In the genomic region with DNA sequence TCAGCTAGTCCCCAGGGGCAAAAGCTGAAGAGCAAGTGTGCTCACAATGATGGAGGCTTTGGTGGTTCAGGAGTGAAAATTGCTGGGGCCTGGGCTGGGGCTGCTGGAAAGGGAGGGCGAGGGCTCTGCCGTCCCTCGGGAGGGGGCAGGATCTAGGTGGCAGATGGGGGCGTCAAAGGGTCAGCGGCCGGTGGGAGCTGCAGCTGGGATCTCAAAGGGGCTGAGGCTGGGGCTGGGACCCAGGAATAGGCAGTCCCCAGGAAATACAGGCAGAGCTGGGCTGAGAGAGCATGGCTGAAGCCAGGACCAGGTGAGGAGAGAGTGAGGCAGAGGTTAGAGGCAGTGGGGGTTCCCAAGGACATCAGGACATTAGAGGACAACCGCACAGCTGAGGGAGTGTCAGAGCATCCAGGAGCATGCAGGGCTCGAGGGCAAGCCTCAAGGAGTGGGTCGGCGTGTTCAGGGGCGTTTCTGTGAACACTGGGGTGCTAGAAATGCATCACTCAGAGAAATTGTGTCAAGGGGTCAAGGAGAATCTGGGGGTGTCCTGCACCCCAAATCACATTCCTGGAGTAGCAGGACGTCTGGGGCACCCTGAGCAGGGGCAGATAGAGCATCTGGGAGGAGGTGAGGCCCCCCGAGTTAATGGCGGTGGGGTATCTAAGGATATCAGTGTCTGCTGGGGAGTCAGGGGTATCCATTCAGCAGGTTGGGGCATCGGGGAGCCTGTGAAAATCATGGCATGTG, we compare ENCODE assay signal across 8 cellular contexts. TPM values are rescaled to one million over a fixed set of nuclear protein-coding genes. Genes with fewer than 3 reads are reported as not detected.
DNase-seq lines count a peak whose midpoint lies in the region; ATAC-seq, FAIRE-seq and TF ChIP-seq lines count a peak whose summit lies in the region.

No MANE protein-coding gene starts in this region.

- no peaks in the 10 kb centered on the region for H3K9me3 Mint-ChIP-seq in activated CD4-positive, alpha-beta T cell treated with anti-CD3 and anti-CD28 coated beads, Interleukin-2, amount 10 ng/mL, durations not matched to agents 24 days and 14 days
- no peaks in the 10 kb centered on the region for H3K9me3 Mint-ChIP-seq in astrocyte (ENCODE audit: unreplicated experiment)

- no peaks in the 10 kb centered on the region for H3K27me3 Mint-ChIP-seq in activated CD4-positive, alpha-beta T cell treated with anti-CD3 and anti-CD28 coated beads, Interleukin-2, amount 10 ng/mL, durations not matched to agents 24 days and 14 days
- peaks cover 8% of the 10 kb centered on the region for H3K27me3 Mint-ChIP-seq in astrocyte (ENCODE audit: low read depth, unreplicated experiment)

- H3K4me2 ChIP-seq in astrocyte (ENCODE audit: low read length): peak overlapping the region; percentile 86

- no peak for ATAC-seq in HG03175 (IDR thresholded peaks at IDR 0.05; ENCODE audit: unreplicated experiment)

- H3K4me3 ChIP-seq in astrocyte (ENCODE audit: insufficient read depth, low read depth, low read length) (no peak overlapping the region), small intestine (ENCODE audit: low read depth in 1 of 2, low read length in 2 of 2) (peak overlapping the region in 1 of 2 donors; percentile 52)

- H3K9ac ChIP-seq in astrocyte (ENCODE audit: low read length): peak overlapping the region; percentile 59

- no peak overlapping the region for H2AFZ ChIP-seq in astrocyte (ENCODE audit: low read depth, low read length)

- H3K4me3 Mint-ChIP-seq in activated CD4-positive, alpha-beta T cell treated with anti-CD3 and anti-CD28 coated beads, Interleukin-2, amount 10 ng/mL, durations not matched to agents 24 days and 14 days: peak overlapping the region; percentile 78
- H3K4me3 Mint-ChIP-seq in astrocyte (ENCODE audit: unreplicated experiment): peak overlapping the region; percentile 73

- H3K9me3 ChIP-seq in astrocyte (ENCODE audit: insufficient read depth, low read depth, low read length): no peaks in the 10 kb centered on the region
- no peaks in the 10 kb centered on the region for H3K9me3 ChIP-seq in small intestine (ENCODE audit: control insufficient read depth, low read depth)

- no peaks in the 10 kb centered on the region for H4K20me1 ChIP-seq in astrocyte (ENCODE audit: insufficient read depth, low read length)

- H3K4me1 Mint-ChIP-seq in activated CD4-positive, alpha-beta T cell treated with anti-CD3 and anti-CD28 coated beads, Interleukin-2, amount 10 ng/mL, durations not matched to agents 24 days and 14 days: peaks cover 31% of the 10 kb centered on the region
- H3K4me1 Mint-ChIP-seq in astrocyte (ENCODE audit: low read depth, unreplicated experiment): no peaks in the 10 kb centered on the region

- 50 to 62% (median 62%) methylated on average over 15 of the region's 15 CpGs for WGBS in small intestine, 3 donors

- no peak for FAIRE-seq in astrocyte (lab: Jason Lieb, UNC)
- FAIRE-seq in small intestine (lab: Jason Lieb, UNC): no peak

- peak overlapping the region; percentile 76 for H3K27ac Mint-ChIP-seq in activated CD4-positive, alpha-beta T cell treated with anti-CD3 and anti-CD28 coated beads, Interleukin-2, amount 10 ng/mL, durations not matched to agents 24 days and 14 days
- peak overlapping the region; percentile 47 for H3K27ac Mint-ChIP-seq in astrocyte (ENCODE audit: unreplicated experiment)

- peaks cover 8% of the 10 kb centered on the region for H3K79me2 ChIP-seq in astrocyte (ENCODE audit: insufficient read depth, low read length)

- H3K36me3 Mint-ChIP-seq in activated CD4-positive, alpha-beta T cell treated with anti-CD3 and anti-CD28 coated beads, Interleukin-2, amount 10 ng/mL, durations not matched to agents 24 days and 14 days (ENCODE audit: low read depth): peaks cover 16% of the 10 kb centered on the region
- peaks cover 10% of the 10 kb centered on the region for H3K36me3 Mint-ChIP-seq in astrocyte (ENCODE audit: low read depth, unreplicated experiment)

- intact Hi-C loops in activated CD4-positive, alpha-beta T cell treated with anti-CD3 and anti-CD28 coated beads, Interleukin-2, amount 10 ng/mL, durations not matched to agents 24 days and 14 days (cut with micrococcal nuclease): no loop called here

- H3K36me3 ChIP-seq in astrocyte (ENCODE audit: insufficient read depth, low read length) (no peaks in the 10 kb centered on the region), small intestine (ENCODE audit: control insufficient read depth in 2 of 2, insufficient read depth in 2 of 2, low read length in 2 of 2) (no peaks in the 10 kb centered on the region)

- peaks cover 15% of the 10 kb centered on the region for H3K4me1 ChIP-seq in astrocyte (ENCODE audit: insufficient read depth, low read length)
- H3K4me1 ChIP-seq in small intestine (ENCODE audit: control insufficient read depth in 2 of 2, insufficient read depth in 1 of 2, low read depth in 1 of 2, low read length in 1 of 2): peaks cover 4 to 5% of the 10 kb centered on the region in 2 donors

- no peak for DNase-seq in activated CD4-positive, alpha-beta T cell treated with anti-CD3 and anti-CD28 coated beads, Interleukin-2, amount 10 ng/mL, durations not matched to agents 24 days and 14 days
- no peak for DNase-seq in activated CD4-positive, alpha-beta T cell treated with anti-CD3 and anti-CD28 coated beads for 48 hours
- DNase-seq in astrocyte (ENCODE audit: low read depth) (no peak), NAMALWA (ENCODE audit: low spot score) (no peak), small intestine (no peak)

- H3K27me3 ChIP-seq in astrocyte (ENCODE audit: insufficient read depth, low read length) (no peaks in the 10 kb centered on the region), layer of hippocampus (ENCODE audit: control insufficient read depth, insufficient read depth, low read length) (no peaks in the 10 kb centered on the region), small intestine (ENCODE audit: control insufficient read depth in 2 of 2, insufficient read depth in 2 of 2, low read length in 2 of 2) (no peaks in the 10 kb centered on the region)

- no peak for TF ChIP-seq CTCF in astrocyte (IDR thresholded peaks at IDR 0.05; ENCODE audit: insufficient read depth, low read depth, low read length)

- H3K27ac ChIP-seq in astrocyte (ENCODE audit: low read depth, low read length): no peak overlapping the region
- H3K27ac ChIP-seq in layer of hippocampus (ENCODE audit: low read depth, low read length): peak overlapping the region; percentile 46
- peak overlapping the region; percentile 42 for H3K27ac ChIP-seq in temporal lobe (ENCODE audit: low read depth, low read length)
- no peak overlapping the region for H3K27ac ChIP-seq in small intestine (ENCODE audit: low read depth in 1 of 2, low read length in 1 of 2)

RNA-seq across cellular contexts. Expression of gene SYNE4, which starts 1.2 kb away (rescaled TPM):
- total RNA-seq in activated CD4-positive, alpha-beta T cell treated with anti-CD3 and anti-CD28 coated beads, Interleukin-2, amount 10 ng/mL, durations not matched to agents 24 days and 14 days: 2.2 and 2.9 TPM in 2 replicates
- total RNA-seq in astrocyte (0.53 and 1.1 TPM in 2 replicates), temporal lobe (under 0.01 TPM)
- polyA plus RNA-seq in small intestine: 1 to 10 TPM; 3.0 to 4.1 (median 3.4) TPM

RNA-seq across cellular contexts. Expression of gene ALKBH6, which starts 4.2 kb away (rescaled TPM):
- total RNA-seq in activated CD4-positive, alpha-beta T cell treated with anti-CD3 and anti-CD28 coated beads, Interleukin-2, amount 10 ng/mL, durations not matched to agents 24 days and 14 days: 46.1 and 50.7 TPM in 2 replicates
- total RNA-seq in astrocyte (25.9 and 27.3 TPM in 2 replicates), temporal lobe (7.4 TPM)
- polyA plus RNA-seq in small intestine: 10 to 100 TPM; 14.3 to 19.7 (median 15.1) TPM

RNA-seq across cellular contexts. Expression of gene SDHAF1, which starts 14.8 kb away (rescaled TPM):
- 21.4 and 23.1 TPM in 2 replicates for total RNA-seq in activated CD4-positive, alpha-beta T cell treated with anti-CD3 and anti-CD28 coated beads, Interleukin-2, amount 10 ng/mL, durations not matched to agents 24 days and 14 days
- total RNA-seq in astrocyte (8.8 and 10.9 TPM in 2 replicates), temporal lobe (9.8 TPM)
- polyA plus RNA-seq in small intestine: 10 to 100 TPM; 28.4 to 58.4 (median 44.5) TPM

RNA-seq across cellular contexts. Expression of gene CLIP3, which starts 22.9 kb away (rescaled TPM):
- total RNA-seq in activated CD4-positive, alpha-beta T cell treated with anti-CD3 and anti-CD28 coated beads, Interleukin-2, amount 10 ng/mL, durations not matched to agents 24 days and 14 days: 0.96 and 1.6 TPM in 2 replicates
- 55.4 and 57.4 TPM in 2 replicates for total RNA-seq in astrocyte
- total RNA-seq in temporal lobe: 49.4 TPM
- 1 to 10 TPM in 2 of 3 donors, under 1 TPM in 1; 0.45 to 7.5 (median 1.9) TPM for polyA plus RNA-seq in small intestine

RNA-seq across cellular contexts. Expression of gene THAP8, which starts 44.3 kb away (rescaled TPM):
- 1.5 and 2.0 TPM in 2 replicates for total RNA-seq in activated CD4-positive, alpha-beta T cell treated with anti-CD3 and anti-CD28 coated beads, Interleukin-2, amount 10 ng/mL, durations not matched to agents 24 days and 14 days
- total RNA-seq in astrocyte (5.0 and 6.0 TPM in 2 replicates), temporal lobe (2.2 TPM)
- polyA plus RNA-seq in small intestine: 1 to 10 TPM; 5.3 to 6.9 (median 6.2) TPM

Comparison
In these comparisons a context has a peak if more than half of its experiments do, and no peak if none do; other contexts are left out.
1. H3K27ac ChIP-seq: peak in layer of hippocampus (single experiment) and temporal lobe (single experiment); none in astrocyte (single experiment) and small intestine (0 of 2).